Comparison of ENCODE assay signal across 25 cellular contexts in the genomic region with DNA sequence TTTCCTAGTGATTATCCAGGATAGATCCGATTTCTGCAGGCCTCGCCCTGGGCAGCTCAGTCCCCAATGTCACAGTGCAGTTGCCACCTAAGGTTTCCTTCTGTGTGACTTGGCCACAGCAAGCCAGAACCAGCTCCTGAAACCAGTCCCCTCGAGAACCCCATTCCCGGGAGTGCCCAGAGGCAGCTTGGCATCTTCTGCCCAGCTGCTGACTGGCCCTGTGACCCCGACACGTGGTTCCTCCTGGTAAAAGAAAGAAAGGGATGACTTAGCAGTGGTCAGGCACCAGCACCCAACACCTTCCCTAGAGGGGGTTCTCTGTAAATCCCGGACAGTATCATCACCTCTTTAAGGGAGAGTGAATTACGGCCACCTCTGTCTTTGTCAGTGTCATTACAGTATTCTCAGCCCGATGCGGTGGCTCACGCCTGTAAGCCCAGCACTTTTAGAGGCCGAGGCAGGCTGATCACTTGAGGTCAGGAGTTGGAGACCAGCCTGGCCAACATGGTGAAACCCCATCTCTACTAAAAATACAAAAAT. TPM values are rescaled to one million over a fixed set of nuclear protein-coding genes. Genes with fewer than 3 reads are reported as not detected.
DNase-seq lines count a peak whose midpoint lies in the region; ATAC-seq and TF ChIP-seq lines count a peak whose summit lies in the region.
"Had no signal": no experiment of that assay in that cellular context is flagged by ENCODE, and none has a peak within 500 bp of the region (broad histone marks: within the 10 kb centered on the region; RNA-seq: fewer than 3 reads in every experiment).

No MANE protein-coding gene starts in this region.

- no peaks in the 10 kb centered on the region for H3K9me3 Mint-ChIP-seq in naive thymus-derived CD8-positive, alpha-beta T cell
- H3K9me3 Mint-ChIP-seq: activated naive CD4-positive, alpha-beta T cell treated with anti-CD3 and anti-CD28 coated beads, Interleukin-2, amount 50 U/mL, for 24 hours; activated T-cell treated with anti-CD3 and anti-CD28 coated beads, Interleukin-2, amount 50 U/mL, for 4 hours; brain had no signal

- no peaks in the 10 kb centered on the region for H3K9me2 ChIP-seq in Karpas-422 (replicated peaks; ENCODE audit: insufficient read depth, low read length)

- POLR2A ChIA-PET in naive thymus-derived CD8-positive, alpha-beta T cell (lab: Charles Lee) = interaction anchor here (0.7 to 2.7 kb wide), 2 partner anchors 8 to 108 kb away, joined by 3 to 10 read pairs; no protein-coding TSS in a partner anchor

- H3K4me3 Mint-ChIP-seq in naive thymus-derived CD8-positive, alpha-beta T cell = no peak overlapping the region
- H3K4me3 Mint-ChIP-seq: activated naive CD4-positive, alpha-beta T cell treated with anti-CD3 and anti-CD28 coated beads, Interleukin-2, amount 50 U/mL, for 24 hours; activated T-cell treated with anti-CD3 and anti-CD28 coated beads, Interleukin-2, amount 50 U/mL, for 4 hours; brain had no signal

- H3K36me3 Mint-ChIP-seq in naive thymus-derived CD8-positive, alpha-beta T cell = peaks cover 0 to 46% (median under 1%) of the 10 kb centered on the region in 3 donors

- no peak for TF ChIP-seq POLR2A in gastrocnemius medialis (IDR thresholded peaks at IDR 0.05)

- no peaks in the 10 kb centered on the region for H4K20me1 ChIP-seq in Karpas-422 (ENCODE audit: insufficient read depth, low read depth, low read length)

- no peak for ATAC-seq in naive thymus-derived CD8-positive, alpha-beta T cell
- ATAC-seq in gastrocnemius medialis = no peak
- no peak for ATAC-seq in GM21619 (IDR thresholded peaks at IDR 0.05; ENCODE audit: unreplicated experiment)
- ATAC-seq: activated T-cell treated with anti-CD3 and anti-CD28 coated beads, Interleukin-2, amount 50 U/mL, for 4 hours; K562; mucosa of descending colon had no signal

- no peaks in the 10 kb centered on the region for H3K27me3 Mint-ChIP-seq in naive thymus-derived CD8-positive, alpha-beta T cell
- H3K27me3 Mint-ChIP-seq: activated naive CD4-positive, alpha-beta T cell treated with anti-CD3 and anti-CD28 coated beads, Interleukin-2, amount 50 U/mL, for 24 hours; brain had no signal

- no peak overlapping the region for H3K4me2 ChIP-seq in Karpas-422 (ENCODE audit: low read depth, low read length, poor library complexity, severe bottlenecking)
- H3K4me2 ChIP-seq: hepatocyte, smooth muscle cell had no signal

- no peak overlapping the region for H2AFZ ChIP-seq in Karpas-422 (ENCODE audit: low read length)
- H2AFZ ChIP-seq: hepatocyte had no signal

- H3K9me3 ChIP-seq in Karpas-422 (ENCODE audit: low read length) (no peaks in the 10 kb centered on the region), gastrocnemius medialis (no peaks in the 10 kb centered on the region)
- H3K9me3 ChIP-seq: mucosa of descending colon, pancreas, transverse colon had no signal

- H3K79me2 ChIP-seq in Karpas-422 (ENCODE audit: low read length) = peaks cover 66% of the 10 kb centered on the region
- H3K79me2 ChIP-seq: hepatocyte had no signal

- peaks cover 44% of the 10 kb centered on the region for H3K4me1 ChIP-seq in Karpas-422 (ENCODE audit: low read length)
- H3K4me1 ChIP-seq in gastrocnemius medialis = no peaks in the 10 kb centered on the region
- H3K4me1 ChIP-seq: pancreas had no signal

- H3K27ac ChIP-seq in Karpas-422 (ENCODE audit: low read length) (peak overlapping the region; percentile 74), dorsolateral prefrontal cortex (peak overlapping the region in 49 of 59 donors; percentile 1 to 76 (median 66)), substantia nigra (ENCODE audit: low read depth, low read length, poor library complexity, severe bottlenecking) (peak overlapping the region; percentile 33), gastrocnemius medialis (no peak overlapping the region)
- H3K27ac ChIP-seq: hepatocyte, HL-60, pancreas had no signal

- DNase-seq in Karpas-422 = no peak
- DNase-seq in dorsolateral prefrontal cortex = peak in 3 of 10 donors; percentile 34 to 53 (median 35)
- no peak for DNase-seq in naive thymus-derived CD8-positive, alpha-beta T cell
- peak in 32 of 49 donors; percentile 3 to 68 (median 24) for DNase-seq in substantia nigra (lab: John Stamatoyannopoulos, UW)
- DNase-seq in gastrocnemius medialis = no peak
- DNase-seq in islet precursor cell = no peak
- no peak for DNase-seq in iPS-NIHi11 (ENCODE audit: low spot score)
- DNase-seq: activated CD4-positive, alpha-beta T cell treated with anti-CD3 and anti-CD28 coated beads, Interleukin-2, amount 50 U/mL, for 4 hours; activated T-cell treated with anti-CD3 and anti-CD28 coated beads, Interleukin-2, amount 50 U/mL, for 4 hours; GF-D8; mucosa of descending colon; NCI-H1048; NCI-H2171; NCI-H774; pancreas; stimulated activated CD4-positive, alpha-beta T cell treated with anti-CD3 and anti-CD28 coated beads, Interleukin-4, amount 100 ng/mL, for 4 hours; stimulated activated CD8-positive, alpha-beta memory T cell treated with anti-CD3 and anti-CD28 coated beads, Interleukin-4, amount 100 ng/mL, for 48 hours; transverse colon had no signal

- no peak overlapping the region for H3K9ac ChIP-seq in Karpas-422 (ENCODE audit: low read length)

- H3K4me1 Mint-ChIP-seq in naive thymus-derived CD8-positive, alpha-beta T cell = peaks cover 18 to 58% (median 46%) of the 10 kb centered on the region in 4 donors
- H3K4me1 Mint-ChIP-seq: brain had no signal

- intact Hi-C loops in dorsolateral prefrontal cortex (cut with DNase I) (no loop called here), gastrocnemius medialis (cut with DNase I; ENCODE audit: low total_unique reads) (no loop called here)

- H3K4me3 ChIP-seq in Karpas-422 (ENCODE audit: low read length) (no peak overlapping the region), dorsolateral prefrontal cortex (no peak overlapping the region), gastrocnemius medialis (no peak overlapping the region)
- H3K4me3 ChIP-seq: hepatocyte, K562, mucosa of descending colon, pancreas, smooth muscle cell, transverse colon had no signal

- TF ChIP-seq CTCF in dorsolateral prefrontal cortex (IDR thresholded peaks at IDR 0.05 in 54 of 56, conservative IDR thresholded peaks at IDR 0.05 in 2 of 56; ENCODE audit: low read depth in 1 of 56, partially characterized antibody in 56 of 56) (no peak), gastrocnemius medialis (IDR thresholded peaks at IDR 0.05 in 4 of 5, conservative IDR thresholded peaks at IDR 0.05 in 1 of 5) (no peak)

- peak overlapping the region in 9 of 10 donors; percentile 40 to 70 (median 58) for H3K27ac Mint-ChIP-seq in naive thymus-derived CD8-positive, alpha-beta T cell
- H3K27ac Mint-ChIP-seq: activated naive CD4-positive, alpha-beta T cell treated with anti-CD3 and anti-CD28 coated beads, Interleukin-2, amount 50 U/mL, for 24 hours had no signal

- H3K36me3 ChIP-seq in Karpas-422 (ENCODE audit: insufficient read depth, low read length) = 0 out of 2 replicates have a peak, but pooled peaks cover 6% of the 10 kb centered on the region
- H3K36me3 ChIP-seq in gastrocnemius medialis = no peaks in the 10 kb centered on the region
- H3K36me3 ChIP-seq: pancreas, transverse colon had no signal

- H3K27me3 ChIP-seq in Karpas-422 (ENCODE audit: low read length) (no peaks in the 10 kb centered on the region), dorsolateral prefrontal cortex (no peaks in the 10 kb centered on the region), gastrocnemius medialis (no peaks in the 10 kb centered on the region)
- H3K27me3 ChIP-seq: hepatocyte, pancreas, transverse colon had no signal

- in situ Hi-C loops in gastrocnemius medialis (cut with MboI; ENCODE audit: low sequenced_read_pairs in 4 of 4) = no loop called here

RNA-seq across cellular contexts. Expression of a gene that starts 41.7 kb away (rescaled TPM):
- 80.1 and 114 TPM in 2 replicates for total RNA-seq in Karpas-422 (2014; rRNA removed; shearing (Covaris generic); ENCODE audit: low replicate concordance)
- 100 to 1,000 TPM in 63 of 120 experiments, 10 to 100 TPM in 57; 49.9 to 250 (median 101) TPM for total RNA-seq in dorsolateral prefrontal cortex
- 100 to 1,000 TPM; 169 to 171 TPM for total RNA-seq in naive thymus-derived CD8-positive, alpha-beta T cell
- polyA plus RNA-seq in naive thymus-derived CD8-positive, alpha-beta T cell = 10 to 100 TPM in 1 of 3 donors, 1 to 10 TPM in 2; 3.3 to 22.3 (median 8.0) TPM
- 10 to 100 TPM; 20.0 to 22.1 (median 20.7) TPM for total RNA-seq in gastrocnemius medialis

RNA-seq across cellular contexts. Expression of a gene that starts 42.1 kb away (rescaled TPM):
- total RNA-seq in Karpas-422 (2014; rRNA removed; shearing (Covaris generic); ENCODE audit: low replicate concordance) = 17.6 and 20.4 TPM in 2 replicates
- 1 to 10 TPM; 1.9 to 8.7 (median 4.2) TPM for total RNA-seq in dorsolateral prefrontal cortex
- total RNA-seq in naive thymus-derived CD8-positive, alpha-beta T cell = 10 to 100 TPM; 18.3 to 20.4 TPM
- 10 to 100 TPM in 1 of 3 donors, 1 to 10 TPM in 2; 5.3 to 11.9 (median 5.9) TPM for polyA plus RNA-seq in naive thymus-derived CD8-positive, alpha-beta T cell
- total RNA-seq in gastrocnemius medialis = 1 to 10 TPM in 3 of 4 donors, under 1 TPM in 1; 0.97 to 4.5 (median 3.3) TPM

Comparison
In these comparisons a context has a peak if more than half of its experiments do, and no peak if none do; other contexts are left out.
1. DNase-seq: peak in substantia nigra (32 of 49); none in Karpas-422 (single experiment), naive thymus-derived CD8-positive, alpha-beta T cell (0 of 10), gastrocnemius medialis (0 of 2), islet precursor cell (single experiment) and iPS-NIHi11 (single experiment).
2. H3K27ac ChIP-seq: peak in Karpas-422 (single experiment), dorsolateral prefrontal cortex (49 of 59) and substantia nigra (single experiment); none in gastrocnemius medialis (0 of 4).